In the genomic region with DNA sequence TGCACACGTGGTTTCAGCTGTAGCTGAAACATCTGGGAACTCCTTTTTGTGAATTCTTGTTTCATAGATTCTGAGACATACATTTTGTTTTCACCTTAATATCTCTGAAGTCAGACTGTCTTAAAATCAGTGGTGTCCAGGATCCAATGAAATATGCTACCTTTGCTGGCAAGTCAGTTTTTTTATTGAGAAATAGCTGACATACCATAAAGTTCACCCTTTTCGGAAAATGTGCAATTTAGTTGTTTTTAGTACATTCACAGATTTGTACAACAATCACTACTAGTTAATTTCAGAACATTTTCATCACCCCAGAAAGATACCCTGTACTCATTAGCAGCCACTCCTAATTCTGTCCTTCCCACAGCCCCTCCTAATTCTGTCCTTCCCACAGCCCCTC, we compare ENCODE assay signal across 31 cellular contexts.
"Had no signal": no experiment of that assay in that cellular context is flagged by ENCODE, and none has a peak within 500 bp of the region (broad histone marks: within the 10 kb centered on the region; RNA-seq: fewer than 3 reads in every experiment).

No MANE protein-coding gene starts in this region.

- H3K9me3 ChIP-seq: esophagus muscularis mucosa, gastrocnemius medialis had no signal

- H3K4me3 Mint-ChIP-seq: activated B cell treated with CpG ODN at 0.5 μM for 24 hours; activated CD8-positive, alpha-beta T cell treated with anti-CD3 and anti-CD28 coated beads for 36 hours; activated naive CD8-positive, alpha-beta T cell; activated T-cell treated with anti-CD3 and anti-CD28 coated beads, Interleukin-2, amount 50 U/mL, for 4 hours; activated T-helper 17 cell treated with anti-CD3 and anti-CD28 coated beads, Interleukin-2, amount 50 U/mL, for 72 hours; effector memory CD8-positive, alpha-beta T cell; T-helper 17 cell; T-helper 2 cell treated with Interferon-gamma antibody and Interleukin-4, amounts not matched to agents 5 μg/mL and 100 μg/mL, for 36 hours had no signal

- H3K9me3 Mint-ChIP-seq: activated B cell treated with CpG ODN at 0.5 μM for 24 hours; activated CD8-positive, alpha-beta T cell treated with anti-CD3 and anti-CD28 coated beads for 36 hours; activated T-cell treated with anti-CD3 and anti-CD28 coated beads, Interleukin-2, amount 50 U/mL, for 4 hours; activated T-helper 17 cell treated with anti-CD3 and anti-CD28 coated beads, Interleukin-2, amount 50 U/mL, for 72 hours; effector memory CD8-positive, alpha-beta T cell; T-helper 2 cell treated with Interferon-gamma antibody and Interleukin-4, amounts not matched to agents 5 μg/mL and 100 μg/mL, for 36 hours had no signal

- FAIRE-seq: astrocyte, colon had no signal

- ATAC-seq: activated CD4-positive, CD25-positive, alpha-beta regulatory T cell treated with anti-CD3 and anti-CD28 coated beads, Interleukin-2, amount 50 U/mL, for 24 hours; activated CD8-positive, alpha-beta T cell treated with anti-CD3 and anti-CD28 coated beads for 36 hours; activated T-cell treated with anti-CD3 and anti-CD28 coated beads, Interleukin-2, amount 50 U/mL, for 4 hours; activated T-helper 17 cell treated with anti-CD3 and anti-CD28 coated beads, Interleukin-2, amount 50 U/mL, for 72 hours; effector memory CD8-positive, alpha-beta T cell; gastrocnemius medialis; T-helper 17 cell had no signal

- H3K36me3 Mint-ChIP-seq: activated naive CD8-positive, alpha-beta T cell had no signal

- H3K27ac Mint-ChIP-seq: activated B cell treated with CpG ODN at 0.5 μM for 24 hours; activated CD8-positive, alpha-beta T cell treated with anti-CD3 and anti-CD28 coated beads for 36 hours; activated naive CD8-positive, alpha-beta T cell; activated T-helper 17 cell treated with anti-CD3 and anti-CD28 coated beads, Interleukin-2, amount 50 U/mL, for 72 hours; effector memory CD8-positive, alpha-beta T cell; T-helper 17 cell; T-helper 2 cell treated with Interferon-gamma antibody and Interleukin-4, amounts not matched to agents 5 μg/mL and 100 μg/mL, for 36 hours had no signal

- H3K4me1 ChIP-seq: foreskin keratinocyte, gastrocnemius medialis had no signal

- H3K27me3 ChIP-seq: esophagus muscularis mucosa, gastrocnemius medialis had no signal

- H3K4me3 ChIP-seq: esophagus muscularis mucosa, gastrocnemius medialis had no signal

- H3K27ac ChIP-seq: esophagus muscularis mucosa, foreskin keratinocyte, gastrocnemius medialis, WERI-Rb-1 had no signal

- H3K36me3 ChIP-seq: gastrocnemius medialis, WERI-Rb-1 had no signal

- H3K4me1 Mint-ChIP-seq: activated B cell treated with CpG ODN at 0.5 μM for 24 hours; activated T-helper 17 cell treated with anti-CD3 and anti-CD28 coated beads, Interleukin-2, amount 50 U/mL, for 72 hours; T-helper 17 cell had no signal

- DNase-seq: activated B cell treated with CpG ODN at 0.5 μM for 24 hours; activated CD4-positive, alpha-beta T cell treated with anti-CD3 and anti-CD28 coated beads for 48 hours; activated CD4-positive, alpha-beta T cell treated with anti-CD3 and anti-CD28 coated beads, Interleukin-2, amount 50 U/mL, for 1 hour; activated CD4-positive, alpha-beta T cell treated with anti-CD3 and anti-CD28 coated beads, Interleukin-2, amount 50 U/mL, for 48 hours; activated CD8-positive, alpha-beta memory T cell treated with anti-CD3 and anti-CD28 coated beads for 24 hours; activated CD8-positive, alpha-beta T cell treated with anti-CD3 and anti-CD28 coated beads for 36 hours; activated effector memory CD4-positive, alpha-beta T cell treated with Interleukin-2 at 50 U/mL for 16 hours; activated gamma-delta T cell treated with Interleukin-2 at 50 U/mL for 16 hours; activated naive CD4-positive, alpha-beta T cell treated with anti-CD3 and anti-CD28 coated beads, Interleukin-2, amount 50 U/mL, for 16 hours; activated naive CD4-positive, alpha-beta T cell treated with Interleukin-2 at 50 U/mL for 16 hours; activated T-cell treated with anti-CD3 and anti-CD28 coated beads, Interleukin-2, amount 50 U/mL, for 4 hours; amniotic stem cell; anterior cingulate cortex; caudate nucleus; cortex of kidney; dermis blood vessel endothelial cell; effector CD4-positive, alpha-beta T cell; effector memory CD8-positive, alpha-beta T cell; gastrocnemius medialis; T-helper 1 cell; T-helper 17 cell; T1000; WERI-Rb-1 had no signal

- H3K27me3 Mint-ChIP-seq: activated B cell treated with CpG ODN at 0.5 μM for 24 hours; activated CD8-positive, alpha-beta T cell treated with anti-CD3 and anti-CD28 coated beads for 36 hours; activated naive CD8-positive, alpha-beta T cell; activated T-helper 17 cell treated with anti-CD3 and anti-CD28 coated beads, Interleukin-2, amount 50 U/mL, for 72 hours; effector memory CD8-positive, alpha-beta T cell had no signal
